In the genomic region with DNA sequence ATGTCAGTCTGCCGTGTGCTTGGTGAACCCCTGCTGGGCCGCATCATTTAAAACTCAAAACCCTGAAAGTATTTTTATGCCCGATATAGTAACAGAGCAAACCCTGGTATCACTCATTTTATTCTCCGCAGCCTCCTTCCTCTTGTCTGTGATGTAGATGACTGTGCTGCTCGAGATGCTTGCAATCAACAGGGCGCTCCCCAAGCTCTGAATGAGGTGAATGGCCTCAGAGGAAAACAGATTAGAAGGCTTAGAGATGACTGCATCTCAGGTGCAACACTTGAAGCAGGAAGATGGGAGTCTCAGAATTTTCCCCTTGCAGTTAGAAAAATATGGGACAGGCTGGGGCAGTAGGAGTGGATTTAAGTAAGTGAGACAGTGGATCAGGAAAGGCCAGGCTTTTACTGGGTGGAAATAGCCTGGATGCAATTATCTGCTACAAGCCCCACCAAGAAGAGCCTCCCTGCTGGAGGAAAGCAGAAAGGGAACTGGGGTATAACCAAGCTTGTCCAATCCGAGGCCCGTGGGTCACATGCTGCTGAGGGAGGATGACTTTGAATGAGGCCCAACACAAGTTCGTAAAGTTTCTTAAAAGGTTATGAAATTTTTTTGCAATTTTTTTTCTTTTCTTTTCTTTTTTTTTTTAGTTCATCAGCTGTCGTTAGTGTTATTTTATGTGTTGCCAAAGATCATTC, we compare ENCODE assay signal across 22 cellular contexts.
"Had no signal": no experiment of that assay in that cellular context is flagged by ENCODE, and none has a peak within 500 bp of the region (broad histone marks: within the 10 kb centered on the region; RNA-seq: fewer than 3 reads in every experiment).

No MANE protein-coding gene starts in this region.

- ATAC-seq: esophagus mucosa; foreskin keratinocyte; mucosa of descending colon; naive thymus-derived CD8-positive, alpha-beta T cell; right cardiac atrium; stimulated activated memory B cell treated with anti-CD40 and anti-IgM and Interleukin-4, amounts not matched to agents 10 μg/mL and 1 μg/mL and 100 μg/mL, for 72 hours had no signal

- DNase-seq: colonic mucosa; dermis blood vessel endothelial cell; foreskin keratinocyte; kidney glomerular epithelial cell; mammary epithelial cell; mucosa of descending colon; naive thymus-derived CD8-positive, alpha-beta T cell; nucleus accumbens; pancreas; right cardiac atrium; stimulated activated CD4-positive, alpha-beta T cell treated with anti-CD3 and anti-CD28 coated beads, Interleukin-15, amount 100 ng/mL, for 24 hours; stimulated activated CD4-positive, alpha-beta T cell treated with anti-CD3 and anti-CD28 coated beads, Interleukin-1b, Interleukin-23, amount 100 ng/mL, for 48 hours; stimulated activated CD4-positive, alpha-beta T cell treated with anti-CD3 and anti-CD28 coated beads, Interleukin-4, amount 100 ng/mL, for 24 hours; tibial artery; upper lobe of left lung had no signal

- H3K36me3 Mint-ChIP-seq: naive thymus-derived CD8-positive, alpha-beta T cell; stimulated activated memory B cell treated with anti-CD40 and anti-IgM and Interleukin-4, amounts not matched to agents 10 μg/mL and 1 μg/mL and 100 μg/mL, for 72 hours had no signal

- H3K27me3 Mint-ChIP-seq: stimulated activated memory B cell treated with anti-CD40 and anti-IgM and Interleukin-4, amounts not matched to agents 10 μg/mL and 1 μg/mL and 100 μg/mL, for 72 hours; stimulated activated naive CD8-positive, alpha-beta T cell treated with anti-CD3 and anti-CD28 coated beads, Interleukin-15, Interleukin-2, amounts not matched to agents 100 ng/mL and 50 ng/mL, for 24 hours had no signal

- H3K9me3 Mint-ChIP-seq: neural crest cell; stimulated activated memory B cell treated with anti-CD40 and anti-IgM and Interleukin-4, amounts not matched to agents 10 μg/mL and 1 μg/mL and 100 μg/mL, for 72 hours; stimulated activated naive CD8-positive, alpha-beta T cell treated with anti-CD3 and anti-CD28 coated beads, Interleukin-15, Interleukin-2, amounts not matched to agents 100 ng/mL and 50 ng/mL, for 24 hours had no signal

- H3K9me3 ChIP-seq: colonic mucosa, mucosa of descending colon, pancreas, tibial artery, upper lobe of left lung, uterus had no signal

- H3K36me3 ChIP-seq: colonic mucosa, pancreas, tibial artery, upper lobe of left lung, uterus had no signal

- H3K27ac Mint-ChIP-seq: naive thymus-derived CD8-positive, alpha-beta T cell; progenitor cell of endocrine pancreas; stimulated activated memory B cell treated with anti-CD40 and anti-IgM and Interleukin-4, amounts not matched to agents 10 μg/mL and 1 μg/mL and 100 μg/mL, for 72 hours; stimulated activated naive CD8-positive, alpha-beta T cell treated with anti-CD3 and anti-CD28 coated beads, Interleukin-15, Interleukin-2, amounts not matched to agents 100 ng/mL and 50 ng/mL, for 24 hours had no signal

- H3K27ac ChIP-seq: colonic mucosa, foreskin keratinocyte, hepatocyte, pancreas, tibial artery, upper lobe of left lung, uterus had no signal

- H3K4me3 ChIP-seq: colonic mucosa, hepatocyte, mucosa of descending colon, pancreas, tibial artery, upper lobe of left lung, uterus had no signal

- H3K4me1 Mint-ChIP-seq: naive thymus-derived CD8-positive, alpha-beta T cell; neural crest cell; stimulated activated memory B cell treated with anti-CD40 and anti-IgM and Interleukin-4, amounts not matched to agents 10 μg/mL and 1 μg/mL and 100 μg/mL, for 72 hours had no signal

- H3K4me3 Mint-ChIP-seq: naive thymus-derived CD8-positive, alpha-beta T cell; neural crest cell; stimulated activated memory B cell treated with anti-CD40 and anti-IgM and Interleukin-4, amounts not matched to agents 10 μg/mL and 1 μg/mL and 100 μg/mL, for 72 hours; stimulated activated naive CD8-positive, alpha-beta T cell treated with anti-CD3 and anti-CD28 coated beads, Interleukin-15, Interleukin-2, amounts not matched to agents 100 ng/mL and 50 ng/mL, for 24 hours had no signal

- H3K27me3 ChIP-seq: colonic mucosa, foreskin keratinocyte, hepatocyte, pancreas, tibial artery, upper lobe of left lung, uterus had no signal

- H3K4me1 ChIP-seq: colonic mucosa, foreskin keratinocyte, pancreas, tibial artery, upper lobe of left lung, uterus had no signal
